In the genomic region with DNA sequence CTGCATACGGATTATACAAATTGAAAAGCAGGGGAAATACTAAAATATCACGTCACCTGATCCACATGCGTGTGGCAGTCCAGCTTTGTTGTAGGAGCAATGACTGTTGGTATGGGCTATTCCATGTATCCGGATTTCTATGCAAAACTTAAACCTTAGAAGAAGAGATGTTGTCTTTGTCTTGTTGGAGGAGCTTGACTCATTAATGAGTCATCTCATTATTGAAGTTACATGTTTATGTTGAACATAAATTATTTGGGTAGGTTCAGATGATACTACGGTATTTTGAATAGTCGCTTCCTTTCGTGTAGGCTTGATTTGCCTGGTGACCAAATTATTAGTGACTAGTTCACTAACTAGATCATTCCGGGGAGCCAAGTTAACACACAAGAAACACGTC, we compare ENCODE assay signal across 10 cellular contexts. TPM values are rescaled to one million over a fixed set of nuclear protein-coding genes. Genes with fewer than 3 reads are reported as not detected.
DNase-seq lines count a peak whose midpoint lies in the region; ATAC-seq, FAIRE-seq and TF ChIP-seq lines count a peak whose summit lies in the region.
"Had no signal": no experiment of that assay in that cellular context is flagged by ENCODE, and none has a peak within 500 bp of the region (broad histone marks: within the 10 kb centered on the region; RNA-seq: fewer than 3 reads in every experiment).

No MANE protein-coding gene starts in this region.

- no peak for ATAC-seq in natural killer cell treated with Interleukin-12 subunit alpha and Interleukin-12 subunit beta and Interleukin-15 and Interleukin-18, amount 100 ng/mL, for 72 hours

- H4K20me1 ChIP-seq in DOHH2 (ENCODE audit: control insufficient read depth, insufficient read depth, low read depth, low read length) (no peaks in the 10 kb centered on the region), KMS-11 (ENCODE audit: insufficient read depth) (no peaks in the 10 kb centered on the region), astrocyte (ENCODE audit: insufficient read depth, low read length) (no peaks in the 10 kb centered on the region)

- no peak for TF ChIP-seq CTCF in DOHH2 (IDR thresholded peaks at IDR 0.05; ENCODE audit: low read depth, low read length, poor library complexity, severe bottlenecking)
- no peak for TF ChIP-seq CTCF in KMS-11 (conservative IDR thresholded peaks at IDR 0.05; ENCODE audit: low read depth, low read length)
- no peak for TF ChIP-seq CTCF in astrocyte (IDR thresholded peaks at IDR 0.05; ENCODE audit: insufficient read depth, low read depth, low read length)
- no peak for TF ChIP-seq CTCF in esophagus squamous epithelium (IDR thresholded peaks at IDR 0.05)
- no peak for TF ChIP-seq CTCF in Calu3 (IDR thresholded peaks at IDR 0.05; ENCODE audit: unreplicated experiment)

- CTCF ChIA-PET in Calu3 (lab: Charles Lee) = interaction anchor here (0.8 to 1.8 kb wide), 5 partner anchors 9 to 376 kb away, joined by 3 to 14 read pairs (median 3); partner anchors contain the start of gene SERGEF

- peaks cover 44% of the 10 kb centered on the region for H3K79me2 ChIP-seq in DOHH2 (ENCODE audit: control insufficient read depth, low read length)
- peaks cover 20% of the 10 kb centered on the region for H3K79me2 ChIP-seq in KMS-11 (ENCODE audit: insufficient read depth, low read depth)
- peaks cover 31% of the 10 kb centered on the region for H3K79me2 ChIP-seq in astrocyte (ENCODE audit: insufficient read depth, low read length)

- intact Hi-C loops in esophagus squamous epithelium (cut with DNase I) (no loop called here), head of caudate nucleus (cut with DNase I) (loop anchor here (5.0 kb wide), 1 partner anchor 94 kb away; the partner anchor contains the start of gene SERGEF), Calu3 (cut with micrococcal nuclease; ENCODE audit: unreplicated experiment) (loop anchor here (5.0 to 10.0 kb wide), 2 partner anchors 92 to 119 kb away; partner anchors contain the start of gene SERGEF)

- H2AFZ ChIP-seq in KMS-11 (ENCODE audit: low read depth) (no peak overlapping the region), astrocyte (ENCODE audit: low read depth, low read length) (no peak overlapping the region)

- H3K9me3 Mint-ChIP-seq in astrocyte (ENCODE audit: unreplicated experiment) (no peaks in the 10 kb centered on the region), Calu3 (ENCODE audit: low read depth, unreplicated experiment) (no peaks in the 10 kb centered on the region)
- H3K9me3 Mint-ChIP-seq in natural killer cell treated with Interleukin-12 subunit alpha and Interleukin-12 subunit beta and Interleukin-15 and Interleukin-18, amount 100 ng/mL, for 72 hours = no peaks in the 10 kb centered on the region

- no peak for FAIRE-seq in astrocyte (lab: Jason Lieb, UNC)
- FAIRE-seq: kidney had no signal

- peak overlapping the region; percentile 37 for H3K4me3 Mint-ChIP-seq in astrocyte (ENCODE audit: unreplicated experiment)
- peak overlapping the region; percentile 93 for H3K4me3 Mint-ChIP-seq in natural killer cell treated with Interleukin-12 subunit alpha and Interleukin-12 subunit beta and Interleukin-15 and Interleukin-18, amount 100 ng/mL, for 72 hours
- H3K4me3 Mint-ChIP-seq in Calu3 (ENCODE audit: low read depth, unreplicated experiment) = no peak overlapping the region

- H3K9ac ChIP-seq in KMS-11 (no peak overlapping the region), astrocyte (ENCODE audit: low read length) (no peak overlapping the region)

- H3K9me3 ChIP-seq in DOHH2 (ENCODE audit: control insufficient read depth, insufficient read depth, low read length) (no peaks in the 10 kb centered on the region), astrocyte (ENCODE audit: insufficient read depth, low read depth, low read length) (no peaks in the 10 kb centered on the region), esophagus squamous epithelium (no peaks in the 10 kb centered on the region)

- H3K9me2 ChIP-seq in DOHH2 (replicated peaks; ENCODE audit: control insufficient read depth, low read length) = no peaks in the 10 kb centered on the region

- BruUV-seq in Calu3 (replicated peaks; lab: Mats Ljungman, UMichigan) = no TSS peak

- H3F3A ChIP-seq in DOHH2 (ENCODE audit: control insufficient read depth, insufficient read depth) = peaks cover 2% of the 10 kb centered on the region; the same call in 1 of the 2 replicates

- H3K27me3 ChIP-seq in DOHH2 (ENCODE audit: control insufficient read depth, low read length) = peaks cover 10% of the 10 kb centered on the region
- no peaks in the 10 kb centered on the region for H3K27me3 ChIP-seq in KMS-11 (ENCODE audit: insufficient read depth, low read depth)
- H3K27me3 ChIP-seq in astrocyte (ENCODE audit: insufficient read depth, low read length) = no peaks in the 10 kb centered on the region
- peaks cover 0 to 6% (median 0%) of the 10 kb centered on the region in 4 donors for H3K27me3 ChIP-seq in esophagus squamous epithelium

- DNase-seq in astrocyte (ENCODE audit: low read depth) (peak; percentile 14), esophagus squamous epithelium (lab: John Stamatoyannopoulos, UW) (no peak), head of caudate nucleus (no peak), NCI-H82 treated with DMSO at 0.1 percent for 48 hours (lab: John Stamatoyannopoulos, UW; ENCODE audit: unreplicated experiment) (no peak), Calu3 (no peak)
- no peak for DNase-seq in natural killer cell treated with Interleukin-12 subunit alpha and Interleukin-12 subunit beta and Interleukin-15 and Interleukin-18, amount 100 ng/mL, for 72 hours (ENCODE audit: low spot score)

- H3K36me3 Mint-ChIP-seq in astrocyte (ENCODE audit: low read depth, unreplicated experiment) = peaks cover 1% of the 10 kb centered on the region
- H3K36me3 Mint-ChIP-seq in natural killer cell treated with Interleukin-12 subunit alpha and Interleukin-12 subunit beta and Interleukin-15 and Interleukin-18, amount 100 ng/mL, for 72 hours = peaks cover 1% of the 10 kb centered on the region
- H3K36me3 Mint-ChIP-seq in Calu3 (ENCODE audit: insufficient read depth, unreplicated experiment) = peaks cover 14% of the 10 kb centered on the region

- peak overlapping the region; percentile 61; the same call in 1 of the 2 replicates for H3K4me2 ChIP-seq in DOHH2 (ENCODE audit: low read length)
- peak overlapping the region; percentile 64; the same call in 1 of the 2 replicates for H3K4me2 ChIP-seq in KMS-11
- H3K4me2 ChIP-seq in astrocyte (ENCODE audit: low read length) = peak overlapping the region; percentile 87

- no peak overlapping the region for H3K27ac ChIP-seq in DOHH2 (ENCODE audit: low read depth, low read length)
- H3K27ac ChIP-seq in KMS-11 = no peak overlapping the region
- no peak overlapping the region for H3K27ac ChIP-seq in astrocyte (ENCODE audit: low read depth, low read length)
- H3K27ac ChIP-seq in esophagus squamous epithelium = no peak overlapping the region

- no peak overlapping the region for H3K4me3 ChIP-seq in DOHH2 (ENCODE audit: low read length)
- no peak overlapping the region for H3K4me3 ChIP-seq in KMS-11 (IDR thresholded peaks at IDR 0.05; ENCODE audit: insufficient read depth, low read depth, low read length)
- no peak overlapping the region for H3K4me3 ChIP-seq in astrocyte (ENCODE audit: insufficient read depth, low read depth, low read length)
- H3K4me3 ChIP-seq in esophagus squamous epithelium = peak overlapping the region in 1 of 4 donors; percentile 86

- peaks cover 7% of the 10 kb centered on the region for H3K27me3 Mint-ChIP-seq in astrocyte (ENCODE audit: low read depth, unreplicated experiment)
- peaks cover 9 to 15% of the 10 kb centered on the region in 2 donors for H3K27me3 Mint-ChIP-seq in natural killer cell treated with Interleukin-12 subunit alpha and Interleukin-12 subunit beta and Interleukin-15 and Interleukin-18, amount 100 ng/mL, for 72 hours
- H3K27me3 Mint-ChIP-seq in Calu3 (ENCODE audit: unreplicated experiment) = peaks cover 14% of the 10 kb centered on the region

- 51 to 60% methylated on average over 9 of the region's 9 CpGs for WGBS in esophagus squamous epithelium, 2 donors

- H3K36me3 ChIP-seq in DOHH2 (ENCODE audit: control insufficient read depth, low read length) = peaks cover 31% of the 10 kb centered on the region
- H3K36me3 ChIP-seq in KMS-11 (ENCODE audit: insufficient read depth) = no peaks in the 10 kb centered on the region; the same call in 1 of the 2 replicates
- peaks cover 6% of the 10 kb centered on the region for H3K36me3 ChIP-seq in astrocyte (ENCODE audit: insufficient read depth, low read length)
- peaks cover 0 to 16% (median 0%) of the 10 kb centered on the region in 3 donors for H3K36me3 ChIP-seq in esophagus squamous epithelium

- H3K4me1 ChIP-seq in DOHH2 (ENCODE audit: control insufficient read depth, low read length) (peaks cover 23% of the 10 kb centered on the region), KMS-11 (ENCODE audit: low read depth, poor library complexity, severe bottlenecking) (peaks cover 17% of the 10 kb centered on the region), astrocyte (ENCODE audit: insufficient read depth, low read length) (peaks cover 4% of the 10 kb centered on the region), esophagus squamous epithelium (peaks cover 7 to 27% (median 11%) of the 10 kb centered on the region in 3 donors)

- TF ChIP-seq POLR2A in esophagus squamous epithelium (IDR thresholded peaks at IDR 0.05) = no peak

- H3K4me1 Mint-ChIP-seq in astrocyte (ENCODE audit: low read depth, unreplicated experiment) = peaks cover 2% of the 10 kb centered on the region
- H3K4me1 Mint-ChIP-seq in natural killer cell treated with Interleukin-12 subunit alpha and Interleukin-12 subunit beta and Interleukin-15 and Interleukin-18, amount 100 ng/mL, for 72 hours (ENCODE audit: low read depth in 2 of 2) = peaks cover 9 to 18% of the 10 kb centered on the region in 2 donors
- peaks cover 21% of the 10 kb centered on the region for H3K4me1 Mint-ChIP-seq in Calu3 (ENCODE audit: low read depth, unreplicated experiment)

- H3K27ac Mint-ChIP-seq in astrocyte (ENCODE audit: unreplicated experiment) (no peak overlapping the region), Calu3 (ENCODE audit: unreplicated experiment) (no peak overlapping the region)
- peak overlapping the region in 1 of 2 donors; percentile 86 for H3K27ac Mint-ChIP-seq in natural killer cell treated with Interleukin-12 subunit alpha and Interleukin-12 subunit beta and Interleukin-15 and Interleukin-18, amount 100 ng/mL, for 72 hours

RNA-seq across cellular contexts. Expression of gene SAAL1, which starts 0.8 kb away (rescaled TPM):
- total RNA-seq in astrocyte (13.1 and 13.4 TPM in 2 replicates), esophagus squamous epithelium (10 to 100 TPM in 3 of 4 donors, 1 to 10 TPM in 1; 9.6 to 13.0 (median 12.8) TPM), Calu3 (2022) (23.9 and 29.3 TPM in 2 replicates)
- 10 to 100 TPM; 25.7 to 38.0 TPM for total RNA-seq in natural killer cell treated with Interleukin-12 subunit alpha and Interleukin-12 subunit beta and Interleukin-15 and Interleukin-18, amount 100 ng/mL, for 72 hours

RNA-seq across cellular contexts. Expression of gene MRGPRX3, which starts 25.7 kb away (rescaled TPM):
- not detected in 2 replicates for total RNA-seq in astrocyte
- total RNA-seq in natural killer cell treated with Interleukin-12 subunit alpha and Interleukin-12 subunit beta and Interleukin-15 and Interleukin-18, amount 100 ng/mL, for 72 hours = not detected
- total RNA-seq in esophagus squamous epithelium = under 1 TPM in 2 of 4 donors, not detected in 2; 0.29 to 0.44 TPM
- not detected in 2 replicates for total RNA-seq in Calu3 (2022)
- total RNA-seq: kidney; T-helper 1 cell treated with Interleukin-12 subunit alpha and Interleukin-12 subunit beta and Interleukin-4 antibody, amounts not matched to agents 30 ng/mL and 1 ng/mL, for 36 hours had no signal
